In genomic region chr20:37672143-37672542, GRCh38 we compare ENCODE assay signal across 20 cellular contexts. TPM values are rescaled to one million over a fixed set of nuclear protein-coding genes. Genes with fewer than 3 reads are reported as not detected.
DNase-seq lines count a peak whose midpoint lies in the region; ATAC-seq and TF ChIP-seq lines count a peak whose summit lies in the region.
"Had no signal": no experiment of that assay in that cellular context is flagged by ENCODE, and none has a peak within 500 bp of the region (broad histone marks: within the 10 kb centered on the region; RNA-seq: fewer than 3 reads in every experiment).

No MANE protein-coding gene starts in this region.

- no peaks in the 10 kb centered on the region for H3K9me3 Mint-ChIP-seq in Caco-2 (ENCODE audit: unreplicated experiment)
- H3K9me3 Mint-ChIP-seq: CD14-positive monocyte; CD8-positive, alpha-beta memory T cell had no signal

- H3K4me3 ChIP-seq in Caco-2 (ENCODE audit: low read depth, low read length), result no peak overlapping the region
- no peak overlapping the region for H3K4me3 ChIP-seq in HEK293 (ENCODE audit: low read depth, low read length)
- H3K4me3 ChIP-seq in coronary artery, result no peak overlapping the region
- H3K4me3 ChIP-seq: BLaER1 had no signal

- TF ChIP-seq CTCF in Caco-2 (IDR thresholded peaks at IDR 0.05; ENCODE audit: insufficient read depth in 1 of 2, low read depth in 1 of 2, low read length in 1 of 2, severe bottlenecking in 1 of 2, unreplicated experiment in 1 of 2) (no peak), HEK293 (tag by site-specific recombination; IDR thresholded peaks at IDR 0.05) (no peak), coronary artery (IDR thresholded peaks at IDR 0.05) (no peak)

- H3K4me1 Mint-ChIP-seq in Caco-2 (ENCODE audit: low read depth, unreplicated experiment), result peaks cover 27% of the 10 kb centered on the region
- H3K4me1 Mint-ChIP-seq: CD8-positive, alpha-beta memory T cell had no signal

- BruUV-seq in Caco-2 (replicated peaks; lab: Mats Ljungman, UMichigan), result no TSS peak

- no peaks in the 10 kb centered on the region for H3K27me3 ChIP-seq in Caco-2 (replicated peaks; ENCODE audit: control insufficient read depth, insufficient read depth, low read length)
- H3K27me3 ChIP-seq: BE2C, BLaER1 had no signal

- intact Hi-C loops in Caco-2 (cut with micrococcal nuclease; ENCODE audit: unreplicated experiment), result loop anchor here (2.0 kb wide), 1 partner anchor 21 kb away; no protein-coding TSS in a partner anchor

- no peaks in the 10 kb centered on the region for H3K9me3 ChIP-seq in Caco-2
- no peaks in the 10 kb centered on the region for H3K9me3 ChIP-seq in HEK293 (ENCODE audit: control insufficient read depth, insufficient read depth, low read depth, low read length)
- H3K9me3 ChIP-seq: BE2C, BLaER1 had no signal

- peak overlapping the region; percentile 77 for H3K27ac Mint-ChIP-seq in Caco-2 (ENCODE audit: unreplicated experiment)
- H3K27ac Mint-ChIP-seq: CD14-positive monocyte; CD4-positive, alpha-beta memory T cell; CD4-positive, CD25-positive, alpha-beta regulatory T cell had no signal

- no peak overlapping the region for H3K4me3 Mint-ChIP-seq in Caco-2 (ENCODE audit: unreplicated experiment)
- H3K4me3 Mint-ChIP-seq: CD14-positive monocyte; CD4-positive, alpha-beta memory T cell; CD4-positive, CD25-positive, alpha-beta regulatory T cell; CD8-positive, alpha-beta memory T cell had no signal

- H3K36me3 Mint-ChIP-seq in Caco-2 (ENCODE audit: insufficient read depth, unreplicated experiment), result no peaks in the 10 kb centered on the region
- H3K36me3 Mint-ChIP-seq: CD14-positive monocyte; CD4-positive, alpha-beta memory T cell; CD4-positive, CD25-positive, alpha-beta regulatory T cell had no signal

- no peaks in the 10 kb centered on the region for H3K36me3 ChIP-seq in Caco-2 (ENCODE audit: control insufficient read depth, insufficient read depth, low read length)
- no peaks in the 10 kb centered on the region for H3K36me3 ChIP-seq in HEK293 (ENCODE audit: control insufficient read depth in 2 of 2, insufficient read depth in 1 of 2, low read length in 2 of 2)
- H3K36me3 ChIP-seq: BE2C, BLaER1 had no signal

- no peaks in the 10 kb centered on the region for H3K27me3 Mint-ChIP-seq in Caco-2 (ENCODE audit: insufficient read depth, unreplicated experiment)

- ATAC-seq in HG03378 (IDR thresholded peaks at IDR 0.05; ENCODE audit: unreplicated experiment), result no peak

- H3K27ac ChIP-seq in HEK293 (ENCODE audit: extremely low read depth, low read depth, low read length) (no peak overlapping the region), coronary artery (no peak overlapping the region)
- H3K27ac ChIP-seq: BLaER1 had no signal

- H3K4me1 ChIP-seq in Caco-2, result peaks cover 32% of the 10 kb centered on the region
- H3K4me1 ChIP-seq in HEK293 (ENCODE audit: control insufficient read depth, insufficient read depth, low read length), result no peaks in the 10 kb centered on the region

- CTCF ChIA-PET in Caco-2 (lab: Charles Lee) (no interaction called here), HEK293 (lab: Yijun Ruan, JAX) (no interaction called here)

- DNase-seq in Caco-2, result no peak
- DNase-seq in coronary artery (ENCODE audit: low spot score), result peak; percentile 49
- DNase-seq in DMS53 (lab: John Stamatoyannopoulos, UW), result no peak
- DNase-seq: 8988T; ACHN; BE2C; C1 segment of cervical spinal cord; Calu3; CD4-positive, alpha-beta memory T cell; CD4-positive, CD25-positive, alpha-beta regulatory T cell; CD8-positive, alpha-beta memory T cell; COR-L47; DMS79; DND-41; EL; GDM1 had no signal

- POLR2A ChIA-PET in Caco-2 (lab: Charles Lee), result no interaction called here
- POLR2A ChIA-PET in HEK293 (lab: Yijun Ruan, JAX), result no interaction called here

TF ChIP-seq in HEK293, 187 proteins besides CTCF, POLR2A, EP300 and RAD21:
- TF ChIP-seq, protein P1, sequence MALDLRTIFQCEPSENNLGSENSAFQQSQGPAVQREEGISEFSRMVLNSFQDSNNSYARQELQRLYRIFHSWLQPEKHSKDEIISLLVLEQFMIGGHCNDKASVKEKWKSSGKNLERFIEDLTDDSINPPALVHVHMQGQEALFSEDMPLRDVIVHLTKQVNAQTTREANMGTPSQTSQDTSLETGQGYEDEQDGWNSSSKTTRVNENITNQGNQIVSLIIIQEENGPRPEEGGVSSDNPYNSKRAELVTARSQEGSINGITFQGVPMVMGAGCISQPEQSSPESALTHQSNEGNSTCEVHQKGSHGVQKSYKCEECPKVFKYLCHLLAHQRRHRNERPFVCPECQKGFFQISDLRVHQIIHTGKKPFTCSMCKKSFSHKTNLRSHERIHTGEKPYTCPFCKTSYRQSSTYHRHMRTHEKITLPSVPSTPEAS (tag by site-specific recombination; IDR thresholded peaks at IDR 0.05), result no peak
- TF ChIP-seq ZNF302 (tag by site-specific recombination; IDR thresholded peaks at IDR 0.05; ENCODE audit: low read depth) (no peak), ZFP3 (tag by site-specific recombination; IDR thresholded peaks at IDR 0.05; ENCODE audit: low read depth) (peak; percentile 77), ZBTB17 (tag by site-specific recombination; IDR thresholded peaks at IDR 0.05) (no peak), ZNF76 (tag by site-specific recombination; IDR thresholded peaks at IDR 0.05; ENCODE audit: borderline replicate concordance, low read depth) (no peak)
- TF ChIP-seq, protein P2, sequence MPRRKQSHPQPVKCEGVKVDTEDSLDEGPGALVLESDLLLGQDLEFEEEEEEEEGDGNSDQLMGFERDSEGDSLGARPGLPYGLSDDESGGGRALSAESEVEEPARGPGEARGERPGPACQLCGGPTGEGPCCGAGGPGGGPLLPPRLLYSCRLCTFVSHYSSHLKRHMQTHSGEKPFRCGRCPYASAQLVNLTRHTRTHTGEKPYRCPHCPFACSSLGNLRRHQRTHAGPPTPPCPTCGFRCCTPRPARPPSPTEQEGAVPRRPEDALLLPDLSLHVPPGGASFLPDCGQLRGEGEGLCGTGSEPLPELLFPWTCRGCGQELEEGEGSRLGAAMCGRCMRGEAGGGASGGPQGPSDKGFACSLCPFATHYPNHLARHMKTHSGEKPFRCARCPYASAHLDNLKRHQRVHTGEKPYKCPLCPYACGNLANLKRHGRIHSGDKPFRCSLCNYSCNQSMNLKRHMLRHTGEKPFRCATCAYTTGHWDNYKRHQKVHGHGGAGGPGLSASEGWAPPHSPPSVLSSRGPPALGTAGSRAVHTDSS (tag by site-specific recombination; IDR thresholded peaks at IDR 0.05), result no peak
TF ChIP-seq in HEK293: peak in this region for 1.

RNA-seq across cellular contexts. Expression of gene CTNNBL1, which starts 21.7 kb away (rescaled TPM):
- total RNA-seq in Caco-2 (2022), result 203 and 204 TPM in 2 replicates
